In the genomic region with DNA sequence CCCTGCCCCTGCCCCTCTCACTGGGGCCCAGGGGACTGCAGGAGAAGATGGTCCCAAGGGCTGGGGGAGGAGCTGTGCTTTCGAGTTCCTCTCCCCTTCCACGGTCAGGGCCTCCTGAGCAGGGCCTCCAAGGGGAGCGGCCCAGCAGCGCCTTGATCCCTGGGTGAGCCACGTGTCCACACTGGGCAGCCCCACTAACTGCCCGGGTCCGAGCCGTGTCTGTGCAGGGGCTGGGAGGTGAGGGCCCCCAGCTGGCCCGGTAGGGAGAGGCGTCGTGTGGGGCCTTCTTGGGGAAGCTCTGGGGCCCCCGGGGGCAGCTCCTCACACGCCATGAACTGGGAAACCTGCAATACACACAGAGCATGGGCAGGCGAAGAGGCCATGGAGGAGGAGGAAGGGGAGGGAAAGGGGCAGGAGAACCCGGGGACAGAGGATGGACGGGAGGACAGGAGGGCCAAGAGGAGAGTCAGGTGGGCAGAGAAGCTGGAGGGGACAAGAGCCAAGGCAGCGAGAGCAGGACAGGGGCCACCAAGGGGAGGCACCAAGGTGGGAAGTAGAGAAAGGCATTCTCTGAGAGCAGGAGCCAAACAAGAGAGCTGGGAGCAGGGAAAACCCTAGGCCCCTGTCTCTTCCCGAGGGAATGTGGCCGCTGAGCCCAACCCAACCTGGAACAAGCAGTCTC, we compare ENCODE assay signal across 15 cellular contexts. TPM values are rescaled to one million over a fixed set of nuclear protein-coding genes. Genes with fewer than 3 reads are reported as not detected.
DNase-seq lines count a peak whose midpoint lies in the region; ATAC-seq and TF ChIP-seq lines count a peak whose summit lies in the region.
"Had no signal": no experiment of that assay in that cellular context is flagged by ENCODE, and none has a peak within 500 bp of the region (broad histone marks: within the 10 kb centered on the region; RNA-seq: fewer than 3 reads in every experiment).

No MANE protein-coding gene starts in this region.

- no peak for ATAC-seq in left lung
- ATAC-seq: HCT116; mucosa of descending colon; right lobe of liver; stimulated activated naive B cell treated with anti-CD40 and anti-IgM and Interleukin-4, amounts not matched to agents 10 μg/mL and 1 μg/mL and 100 μg/mL, for 72 hours had no signal

- H3F3A ChIP-seq in smooth muscle cell (ENCODE audit: low read depth), result no peaks in the 10 kb centered on the region

- no peaks in the 10 kb centered on the region for H3K36me3 ChIP-seq in left lung
- no peaks in the 10 kb centered on the region for H3K36me3 ChIP-seq in smooth muscle cell (ENCODE audit: low read depth)
- no peaks in the 10 kb centered on the region for H3K36me3 ChIP-seq in ovary
- H3K36me3 ChIP-seq: right lobe of liver had no signal

- H3K9me3 ChIP-seq in left lung (no peaks in the 10 kb centered on the region), smooth muscle cell (replicated peaks; ENCODE audit: low read depth) (no peaks in the 10 kb centered on the region), ovary (no peaks in the 10 kb centered on the region)
- H3K9me3 ChIP-seq: mucosa of descending colon, right lobe of liver had no signal

- no peak overlapping the region for H3K9ac ChIP-seq in smooth muscle cell (ENCODE audit: low read depth)

- no peak for TF ChIP-seq CTCF in left lung (IDR thresholded peaks at IDR 0.05)
- no peak for TF ChIP-seq CTCF in smooth muscle cell (IDR thresholded peaks at IDR 0.05; ENCODE audit: borderline replicate concordance, insufficient read depth, poor library complexity, severe bottlenecking)
- TF ChIP-seq CTCF in ovary (IDR thresholded peaks at IDR 0.05), result no peak

- H3K27ac ChIP-seq in angular gyrus (ENCODE audit: low read depth, low read length), result peak overlapping the region; percentile 79
- no peak overlapping the region for H3K27ac ChIP-seq in left lung
- peak overlapping the region; percentile 82 for H3K27ac ChIP-seq in smooth muscle cell (ENCODE audit: low read depth)
- no peak overlapping the region for H3K27ac ChIP-seq in ovary
- H3K27ac ChIP-seq: 22Rv1, right lobe of liver, SK-N-MC had no signal

- peak overlapping the region; percentile 75 for H2AFZ ChIP-seq in smooth muscle cell (ENCODE audit: low read depth)

- peaks cover 12 to 63% of the 10 kb centered on the region in 2 donors for H3K27me3 ChIP-seq in left lung
- H3K27me3 ChIP-seq in smooth muscle cell (ENCODE audit: low read depth), result no peaks in the 10 kb centered on the region
- H3K27me3 ChIP-seq in ovary, result no peaks in the 10 kb centered on the region
- H3K27me3 ChIP-seq: right lobe of liver had no signal

- TF ChIP-seq EP300 in ovary (IDR thresholded peaks at IDR 0.05), result no peak

- H3K4me1 ChIP-seq in left lung, result no peaks in the 10 kb centered on the region
- H3K4me1 ChIP-seq in smooth muscle cell (ENCODE audit: low read depth), result peaks cover 39% of the 10 kb centered on the region
- H3K4me1 ChIP-seq in ovary (ENCODE audit: insufficient read depth), result no peaks in the 10 kb centered on the region
- H3K4me1 ChIP-seq: right lobe of liver had no signal

- TF ChIP-seq POLR2A in ovary (IDR thresholded peaks at IDR 0.05), result no peak

- 43% methylated on average over 16 of the region's 19 CpGs for WGBS in smooth muscle cell (ENCODE audit: low lambda C conversion rate)
- WGBS in ovary, 3 donors, result 61 to 75% (median 62%) methylated on average over 15 to 19 of the region's 19 CpGs

- H3K79me2 ChIP-seq in smooth muscle cell (ENCODE audit: low read depth), result no peaks in the 10 kb centered on the region

- intact Hi-C loops in left lung (cut with DNase I), result no loop called here
- intact Hi-C loops in ovary (cut with DNase I), result no loop called here

- H3K4me2 ChIP-seq in smooth muscle cell, result peak overlapping the region; percentile 65

- H3K4me3 ChIP-seq in left lung, result no peak overlapping the region
- no peak overlapping the region for H3K4me3 ChIP-seq in smooth muscle cell
- no peak overlapping the region for H3K4me3 ChIP-seq in ovary
- H3K4me3 ChIP-seq: mucosa of descending colon, right lobe of liver, SK-N-MC had no signal

- no peaks in the 10 kb centered on the region for H4K20me1 ChIP-seq in smooth muscle cell (ENCODE audit: low read depth)

- DNase-seq in NCI-H1694 treated with DMSO at 0.1 percent for 48 hours (lab: John Stamatoyannopoulos, UW) (peak; percentile 77), NCI-H1694 (lab: John Stamatoyannopoulos, UW) (no peak), left lung (peak; percentile 22 to 69), smooth muscle cell (lab: John Stamatoyannopoulos, UW; ENCODE audit: unreplicated experiment) (no peak), COLO829 (ENCODE audit: low spot score) (no peak), ovary (no peak), NOMO-1 treated with dmso at 0.1 percent for 144 hours (lab: John Stamatoyannopoulos, UW; ENCODE audit: unreplicated experiment) (no peak)
- DNase-seq: cortex of kidney; stimulated activated naive B cell treated with anti-CD40 and anti-IgM and Interleukin-4, amounts not matched to agents 10 μg/mL and 1 μg/mL and 100 μg/mL, for 72 hours had no signal

RNA-seq across cellular contexts. Expression of a gene that starts 32.8 kb away (rescaled TPM):
- 1 to 10 TPM in 1 of 2 donors, under 1 TPM in 1; 0.82 to 1.3 TPM for total RNA-seq in left lung
- 12.9 and 13.3 TPM in 2 replicates for total RNA-seq in smooth muscle cell
- polyA plus RNA-seq in smooth muscle cell, result 32.1 and 37.7 TPM in 2 replicates
- 10 to 100 TPM in 2 of 7 donors, 1 to 10 TPM in 5; 2.0 to 26.3 (median 8.0) TPM for total RNA-seq in ovary
- 1 to 10 TPM; 3.0 to 5.0 TPM for polyA plus RNA-seq in ovary

RNA-seq across cellular contexts. Expression of a gene that starts 45.5 kb away (rescaled TPM):
- total RNA-seq in left lung (10 to 100 TPM; 12.1 to 21.8 TPM), smooth muscle cell (3.4 and 6.2 TPM in 2 replicates), ovary (10 to 100 TPM in 1 of 7 donors, 1 to 10 TPM in 6; 2.9 to 26.0 (median 5.4) TPM)
- polyA plus RNA-seq in smooth muscle cell (7.8 and 11.7 TPM in 2 replicates), ovary (1 to 10 TPM; 1.0 to 8.9 TPM)

Comparison
In these comparisons a context has a peak if more than half of its experiments do, and no peak if none do; other contexts are left out.
1. DNase-seq: peak in NCI-H1694 treated with DMSO at 0.1 percent for 48 hours (single experiment) and left lung (2 of 2); none in NCI-H1694 (single experiment), smooth muscle cell (single experiment), COLO829 (single experiment), ovary (0 of 5) and NOMO-1 treated with dmso at 0.1 percent for 144 hours (single experiment).
2. H3K27ac ChIP-seq: peak in angular gyrus (single experiment) and smooth muscle cell (single experiment); none in left lung (0 of 2) and ovary (0 of 2).